Comparison of ENCODE assay signal across 17 cellular contexts in the genomic region with DNA sequence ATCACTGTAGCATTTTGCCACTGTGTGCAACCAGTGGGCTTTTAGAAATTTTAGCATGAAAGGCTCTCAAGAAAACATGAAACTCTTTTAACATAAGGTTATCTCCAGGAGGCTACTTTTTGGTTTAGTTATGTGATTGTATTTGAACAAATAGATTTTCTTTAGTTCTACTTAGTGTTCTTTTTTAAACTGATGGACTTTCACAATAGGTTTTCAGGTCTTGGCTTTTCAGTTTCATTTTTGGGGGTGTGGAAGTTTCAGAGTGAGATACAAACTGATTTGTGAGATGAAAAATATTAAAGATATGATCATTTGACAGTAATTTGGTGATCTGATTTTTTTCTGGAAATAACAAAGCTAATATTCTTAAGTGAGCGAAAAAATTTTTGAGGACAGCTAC.
A peak's percentile ranks its signal among the peaks of the same experiment; 100 is the strongest.
DNase-seq lines count a peak whose midpoint lies in the region; ATAC-seq lines count a peak whose summit lies in the region.
"Had no signal": no experiment of that assay in that cellular context is flagged by ENCODE, and none has a peak within 500 bp of the region (broad histone marks: within the 10 kb centered on the region; RNA-seq: fewer than 3 reads in every experiment).

No MANE protein-coding gene starts in this region.

- ATAC-seq in GM18511 (IDR thresholded peaks at IDR 0.05; ENCODE audit: unreplicated experiment), result peak; percentile 58
- peak; percentile 42 for ATAC-seq in GM21360 (IDR thresholded peaks at IDR 0.05; ENCODE audit: unreplicated experiment)
- ATAC-seq in HG02884 (IDR thresholded peaks at IDR 0.05; ENCODE audit: unreplicated experiment), result peak; percentile 34
- peak; percentile 45 for ATAC-seq in HG03521 (IDR thresholded peaks at IDR 0.05; ENCODE audit: unreplicated experiment)
- no peak for ATAC-seq in HG03439 (IDR thresholded peaks at IDR 0.05; ENCODE audit: unreplicated experiment)
- no peak for ATAC-seq in HG03139 (IDR thresholded peaks at IDR 0.05; ENCODE audit: unreplicated experiment)
- ATAC-seq: activated CD4-positive, alpha-beta T cell treated with anti-CD3 and anti-CD28 coated beads for 36 hours had no signal

- DNase-seq in NCI-H82 treated with DMSO at 0.1 percent for 48 hours (lab: John Stamatoyannopoulos, UW; ENCODE audit: unreplicated experiment) (no peak), NCI-H774 (lab: John Stamatoyannopoulos, UW) (no peak)
- DNase-seq: activated CD4-positive, alpha-beta T cell treated with anti-CD3 and anti-CD28 coated beads for 36 hours; activated gamma-delta T cell; adrenal gland; C1 segment of cervical spinal cord; foreskin melanocyte; hypothalamus; NCI-H69; nucleus accumbens; Right ventricle myocardium superior had no signal

Comparison
In these comparisons a context has a peak if more than half of its experiments do, and no peak if none do; other contexts are left out.
1. ATAC-seq: peak in GM18511 (single experiment), GM21360 (single experiment), HG02884 (single experiment) and HG03521 (single experiment); none in HG03439 (single experiment) and HG03139 (single experiment).